ENCODE assay signal across 32 cellular contexts in the genomic region with DNA sequence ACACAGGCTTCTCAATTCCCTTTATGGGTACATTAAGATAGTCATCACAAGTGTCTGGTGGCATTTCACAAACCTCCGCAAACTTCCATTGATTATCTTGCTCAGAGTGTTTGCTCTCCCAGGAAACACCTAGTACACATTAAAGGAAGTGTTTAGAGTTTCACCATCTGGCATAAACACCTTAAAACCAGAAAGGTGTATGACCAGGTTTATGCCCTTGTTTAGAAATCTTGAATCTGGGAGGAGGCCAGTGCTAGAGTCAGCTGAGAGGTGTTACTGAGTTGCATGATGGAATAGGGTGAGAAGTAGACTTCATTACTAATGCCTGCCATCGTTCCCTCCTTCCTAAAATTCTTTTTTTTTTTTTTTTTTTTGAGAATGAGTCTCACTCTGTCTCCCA.
"Had no signal": no experiment of that assay in that cellular context is flagged by ENCODE, and none has a peak within 500 bp of the region (broad histone marks: within the 10 kb centered on the region; RNA-seq: fewer than 3 reads in every experiment).

No MANE protein-coding gene starts in this region.

- ATAC-seq: activated naive CD4-positive, alpha-beta T cell treated with anti-CD3 and anti-CD28 coated beads, Interleukin-2, amount 50 U/mL, for 72 hours; activated naive CD8-positive, alpha-beta T cell treated with anti-CD3 and anti-CD28 coated beads, Interleukin-2, amount 50 U/mL, for 24 hours; activated T-cell treated with anti-CD3 and anti-CD28 coated beads, Interleukin-2, amount 50 U/mL, for 4 hours; activated T-cell treated with anti-CD3 and anti-CD28 coated beads, Interleukin-2, amount 50 U/mL, for 72 hours; activated T-helper 17 cell treated with anti-CD3 and anti-CD28 coated beads, Interleukin-2, amount 50 U/mL, for 72 hours; body of pancreas had no signal

- H3K36me3 ChIP-seq: adrenal gland, ascending aorta, brain microvascular endothelial cell, breast epithelium, cardiac muscle cell had no signal

- H3K9me3 ChIP-seq: adrenal gland, ascending aorta, body of pancreas, breast epithelium had no signal

- H3K4me3 ChIP-seq: adrenal gland, ascending aorta, body of pancreas, breast epithelium, cardiac muscle cell had no signal

- DNase-seq: activated effector memory CD4-positive, alpha-beta T cell treated with anti-CD3 and anti-CD28 coated beads, Interleukin-2, amount 50 U/mL, for 16 hours; activated effector memory CD4-positive, alpha-beta T cell treated with Interleukin-2 at 50 U/mL for 16 hours; activated gamma-delta T cell; activated gamma-delta T cell treated with Interleukin-2 at 50 U/mL for 16 hours; activated naive CD4-positive, alpha-beta T cell; activated naive CD4-positive, alpha-beta T cell treated with anti-CD3 and anti-CD28 coated beads for 36 hours; activated naive CD4-positive, alpha-beta T cell treated with anti-CD3 and anti-CD28 coated beads, Interleukin-2, amount 10 ng/mL, durations not matched to agents 7 days and 5 days; activated naive CD4-positive, alpha-beta T cell treated with anti-CD3 and anti-CD28 coated beads, Interleukin-2, amount 50 U/mL, for 16 hours; activated naive CD4-positive, alpha-beta T cell treated with Interleukin-2 at 50 U/mL for 16 hours; activated naive CD8-positive, alpha-beta T cell treated with anti-CD3 and anti-CD28 coated beads for 36 hours; activated naive CD8-positive, alpha-beta T cell treated with anti-CD3 and anti-CD28 coated beads, Interleukin-2, amount 10 ng/mL, durations not matched to agents 7 days and 5 days; activated naive CD8-positive, alpha-beta T cell treated with anti-CD3 and anti-CD28 coated beads, Interleukin-2, amount 50 U/mL, for 24 hours; activated T-cell treated with anti-CD3 and anti-CD28 coated beads, Interleukin-2, amount 50 U/mL, for 1 hour; activated T-cell treated with anti-CD3 and anti-CD28 coated beads, Interleukin-2, amount 50 U/mL, for 24 hours; activated T-cell treated with anti-CD3 and anti-CD28 coated beads, Interleukin-2, amount 50 U/mL, for 4 hours; activated T-cell treated with anti-CD3 and anti-CD28 coated beads, Interleukin-2, amount 50 U/mL, for 48 hours; activated T-cell treated with anti-CD3 and anti-CD28 coated beads, Interleukin-2, amount 50 U/mL, for 72 hours; adrenal gland; amniotic stem cell; amygdala; anterior cingulate cortex; aorta; body of pancreas; brain microvascular endothelial cell; caudate nucleus; central memory CD4-positive, alpha-beta T cell; cerebellar nuclear complex had no signal

- H3K4me1 ChIP-seq: adrenal gland, ascending aorta, body of pancreas, breast epithelium had no signal
